In genomic region chr1:21022279-21023040, GRCh38 we compare ENCODE assay signal across 1 cellular context.
A peak's percentile ranks its signal among the peaks of the same experiment; 100 is the strongest.
TF ChIP-seq lines count a peak whose summit lies in the region.

No MANE protein-coding gene starts in this region.

TF ChIP-seq in K562, 482 proteins besides CTCF, POLR2A, EP300 and RAD21 (continued from another document and continues in another):
- TF ChIP-seq ZNF740 (CRISPR knock-in tag; IDR thresholded peaks at IDR 0.05) (no peak), ZNF740 (tag; IDR thresholded peaks at IDR 0.05) (0 out of 4 replicates have a peak, but pooled peaks of 1 of the 2 experiments have one; percentile 48), EWSR1 (IDR thresholded peaks at IDR 0.05; ENCODE audit: borderline replicate concordance, low read depth, partially characterized antibody) (no peak), FOS (IDR thresholded peaks at IDR 0.05; ENCODE audit: extremely low read depth, insufficient read length) (peak; percentile 23), SRSF1 (IDR thresholded peaks at IDR 0.05; ENCODE audit: low read depth, low read length) (no peak), ZNF146 (CRISPR knock-in tag; IDR thresholded peaks at IDR 0.05; ENCODE audit: unreplicated experiment) (no peak), ZNF586 (CRISPR knock-in tag; conservative IDR thresholded peaks at IDR 0.05) (no peak), KAT8 (IDR thresholded peaks at IDR 0.05; ENCODE audit: low read depth) (no peak), RBM15 (IDR thresholded peaks at IDR 0.05; ENCODE audit: insufficient read depth, low read length) (no peak), ZNF133 (CRISPR knock-in tag; IDR thresholded peaks at IDR 0.05) (no peak), ZNF274 (IDR thresholded peaks at IDR 0.05; ENCODE audit: borderline replicate concordance, low read depth, low read length) (no peak), STAT5B (CRISPR knock-in tag; IDR thresholded peaks at IDR 0.05) (no peak), KLF10 (CRISPR knock-in tag; IDR thresholded peaks at IDR 0.05) (no peak), STAG1 (CRISPR knock-in tag; IDR thresholded peaks at IDR 0.05; ENCODE audit: borderline replicate concordance) (no peak), LEF1 (IDR thresholded peaks at IDR 0.05) (peak; percentile 97), ZNF143 (CRISPR knock-in tag; IDR thresholded peaks at IDR 0.05) (no peak), IRF9 (tag; IDR thresholded peaks at IDR 0.05) (peak; percentile 22; the same call in 1 of the 2 replicates), MECOM (CRISPR knock-in tag; IDR thresholded peaks at IDR 0.05) (no peak), PHF21A (IDR thresholded peaks at IDR 0.05; ENCODE audit: borderline replicate concordance, low read depth) (no peak), SRF (CRISPR knock-in tag; IDR thresholded peaks at IDR 0.05) (no peak), KLF13 (tag; IDR thresholded peaks at IDR 0.05; ENCODE audit: borderline replicate concordance, low read depth) (peak; percentile 15; the same call in 1 of the 2 replicates), ZNF766 (CRISPR knock-in tag; conservative IDR thresholded peaks at IDR 0.05) (peak; percentile 84; the same call in 1 of the 2 replicates), ZNF830 (CRISPR knock-in tag; IDR thresholded peaks at IDR 0.05) (no peak), MTA3 (IDR thresholded peaks at IDR 0.05; ENCODE audit: borderline replicate concordance) (peak; percentile 82; the same call in 1 of the 2 replicates), RCOR1 (IDR thresholded peaks at IDR 0.05; ENCODE audit: borderline replicate concordance in 1 of 2, low read depth in 2 of 2, low read length in 2 of 2) (peak in 1 of 2 experiments; percentile 76; a peak in 1 of 4 replicates), RAD51 (IDR thresholded peaks at IDR 0.05; ENCODE audit: borderline replicate concordance, low read depth) (peak; percentile 50; the same call in 1 of the 2 replicates), SMAD2 (IDR thresholded peaks at IDR 0.05; ENCODE audit: low read depth, low read length) (no peak), CHCHD3 (CRISPR knock-in tag; IDR thresholded peaks at IDR 0.05) (no peak), ZZZ3 (IDR thresholded peaks at IDR 0.05) (no peak), ZNF395 (CRISPR knock-in tag; IDR thresholded peaks at IDR 0.05) (peak; percentile 69), ZNF780A (CRISPR knock-in tag; IDR thresholded peaks at IDR 0.05) (no peak), ARID4B (CRISPR knock-in tag; IDR thresholded peaks at IDR 0.05) (no peak), GTF2F1 (IDR thresholded peaks at IDR 0.05; ENCODE audit: low read depth, low read length) (no peak), PTRF (tag; IDR thresholded peaks at IDR 0.05) (peak; percentile 44), ZFP1 (CRISPR knock-in tag; IDR thresholded peaks at IDR 0.05) (no peak), MYC (IDR thresholded peaks at IDR 0.05; ENCODE audit: low read depth, low read length) (peak; percentile 57; the same call in 1 of the 2 replicates), MYC (CRISPR knock-in tag; IDR thresholded peaks at IDR 0.05; ENCODE audit: borderline replicate concordance, low read depth) (0 out of 2 replicates have a peak, but pooled peaks have one; percentile 17), AFF1 (IDR thresholded peaks at IDR 0.05; ENCODE audit: low read depth in 1 of 2, partially characterized antibody in 2 of 2) (peak in 1 of 2 experiments; percentile 95), KLF16 (IDR thresholded peaks at IDR 0.05) (no peak), ZNF518B (CRISPR knock-in tag; IDR thresholded peaks at IDR 0.05) (no peak), ZBTB8A (IDR thresholded peaks at IDR 0.05; ENCODE audit: partially characterized antibody) (no peak), XRCC3 (IDR thresholded peaks at IDR 0.05) (no peak), CHD1 (IDR thresholded peaks at IDR 0.05; ENCODE audit: low read length) (no peak), TRIM25 (IDR thresholded peaks at IDR 0.05; ENCODE audit: borderline replicate concordance) (peak; percentile 31; the same call in 1 of the 2 replicates), ZNF717 (CRISPR knock-in tag; IDR thresholded peaks at IDR 0.05) (no peak), ZNF217 (CRISPR knock-in tag; IDR thresholded peaks at IDR 0.05) (no peak), HES1 (IDR thresholded peaks at IDR 0.05; ENCODE audit: low read depth) (peak; percentile 39; the same call in 1 of the 2 replicates), CTBP1 (IDR thresholded peaks at IDR 0.05; ENCODE audit: borderline replicate concordance) (peak; percentile 55), MAFK (IDR thresholded peaks at IDR 0.05; ENCODE audit: low read length) (peak; percentile 98), EZH2 (IDR thresholded peaks at IDR 0.05; ENCODE audit: borderline replicate concordance, low read depth, low read length) (no peak), SREBF1 (IDR thresholded peaks at IDR 0.05; ENCODE audit: borderline replicate concordance, low read depth, low read length) (no peak), MBD2 (IDR thresholded peaks at IDR 0.05; ENCODE audit: borderline replicate concordance, low read depth) (no peak)
